In the genomic region with DNA sequence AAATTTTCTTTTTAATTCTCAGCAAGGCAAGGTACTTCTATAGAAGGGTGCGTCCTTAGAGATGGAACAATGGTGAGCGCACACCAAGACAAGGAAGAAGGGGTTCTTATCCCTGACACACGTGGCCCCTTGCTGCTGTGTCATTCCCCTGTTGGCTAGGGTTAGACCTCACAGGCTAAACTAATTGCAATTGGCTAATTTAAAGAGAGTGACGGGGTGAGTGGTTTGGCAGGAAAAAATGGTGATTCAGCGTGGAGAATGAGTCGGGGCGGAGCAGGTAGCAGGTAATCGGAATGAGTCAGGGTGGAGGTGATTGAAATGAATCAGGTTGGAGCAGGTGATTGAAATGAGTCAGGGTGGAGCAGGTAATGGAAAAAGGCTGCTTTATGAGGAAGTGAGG, we compare ENCODE assay signal across 12 cellular contexts. TPM values are rescaled to one million over a fixed set of nuclear protein-coding genes. Genes with fewer than 3 reads are reported as not detected.
DNase-seq lines count a peak whose midpoint lies in the region; ATAC-seq, FAIRE-seq and TF ChIP-seq lines count a peak whose summit lies in the region.
"Had no signal": no experiment of that assay in that cellular context is flagged by ENCODE, and none has a peak within 500 bp of the region (broad histone marks: within the 10 kb centered on the region; RNA-seq: fewer than 3 reads in every experiment).

No MANE protein-coding gene starts in this region.

- H3K4me1 ChIP-seq in left lung, result peaks cover 0 to 2% of the 10 kb centered on the region in 2 donors
- peaks cover 8 to 31% (median 12%) of the 10 kb centered on the region in 4 donors for H3K4me1 ChIP-seq in transverse colon
- H3K4me1 ChIP-seq: BE2C had no signal

- H3K9me3 ChIP-seq in left lung (no peaks in the 10 kb centered on the region), transverse colon (no peaks in the 10 kb centered on the region)
- H3K9me3 ChIP-seq: BE2C, thoracic aorta had no signal

- TF ChIP-seq CTCF in left lung (IDR thresholded peaks at IDR 0.05) (no peak), transverse colon (IDR thresholded peaks at IDR 0.05) (no peak)

- peak; percentile 49 for ATAC-seq in left lung
- ATAC-seq in HG02840 (IDR thresholded peaks at IDR 0.05; ENCODE audit: low FRiP score, unreplicated experiment), result no peak

- no peaks in the 10 kb centered on the region for H3K27me3 Mint-ChIP-seq in activated T-cell treated with anti-CD3 and anti-CD28 coated beads, Interleukin-2, amount 50 U/mL, for 24 hours

- no peaks in the 10 kb centered on the region for H3K9me3 Mint-ChIP-seq in activated T-cell treated with anti-CD3 and anti-CD28 coated beads, Interleukin-2, amount 50 U/mL, for 24 hours
- H3K9me3 Mint-ChIP-seq: activated T-helper 2 cell treated with anti-CD3 and anti-CD28 coated beads, Interferon-gamma antibody, Interleukin-2, Interleukin-4, amounts not matched to agents 10 μg/mL and 5 μg/mL and 100 μg/mL, durations not matched to agents 14 hours and 24 hours and 36 hours had no signal

- peak; percentile 21 for DNase-seq in activated naive CD4-positive, alpha-beta T cell treated with Interleukin-2 at 50 U/mL for 16 hours
- DNase-seq in activated naive CD4-positive, alpha-beta T cell (lab: John Stamatoyannopoulos, UW), result no peak
- DNase-seq in activated T-cell treated with anti-CD3 and anti-CD28 coated beads, Interleukin-2, amount 50 U/mL, for 24 hours, result no peak
- DNase-seq in left lung (no peak), transverse colon (peak; percentile 74), GM19239 (ENCODE audit: insufficient read length, low spot score) (no peak), NCI-H2227 (lab: John Stamatoyannopoulos, UW; ENCODE audit: unreplicated experiment) (no peak)
- DNase-seq: BE2C, NCI-H146 had no signal

- intact Hi-C loops in left lung (cut with DNase I) (no loop called here), transverse colon (cut with DNase I; ENCODE audit: low total_unique reads) (no loop called here)

- H3K27me3 ChIP-seq in left lung (no peaks in the 10 kb centered on the region), transverse colon (no peaks in the 10 kb centered on the region)
- H3K27me3 ChIP-seq: BE2C had no signal

- TF ChIP-seq EP300 in transverse colon (IDR thresholded peaks at IDR 0.05; ENCODE audit: low read depth), result no peak

- H3K4me3 Mint-ChIP-seq in activated T-cell treated with anti-CD3 and anti-CD28 coated beads, Interleukin-2, amount 50 U/mL, for 24 hours, result no peak overlapping the region

- FAIRE-seq in GM19239 (lab: Jason Lieb, UNC), result no peak

- no peak overlapping the region for H3K4me3 ChIP-seq in left lung
- H3K4me3 ChIP-seq in transverse colon, result no peak overlapping the region
- H3K4me3 ChIP-seq: thoracic aorta had no signal

- no peaks in the 10 kb centered on the region for H3K36me3 ChIP-seq in left lung
- H3K36me3 ChIP-seq in transverse colon, result no peaks in the 10 kb centered on the region
- H3K36me3 ChIP-seq: BE2C, thoracic aorta had no signal

- H3K27ac Mint-ChIP-seq in activated T-cell treated with anti-CD3 and anti-CD28 coated beads, Interleukin-2, amount 50 U/mL, for 24 hours, result peak overlapping the region; percentile 30
- H3K27ac Mint-ChIP-seq: activated T-helper 2 cell treated with anti-CD3 and anti-CD28 coated beads, Interferon-gamma antibody, Interleukin-2, Interleukin-4, amounts not matched to agents 10 μg/mL and 5 μg/mL and 100 μg/mL, durations not matched to agents 14 hours and 24 hours and 36 hours had no signal

- TF ChIP-seq POLR2A in transverse colon (IDR thresholded peaks at IDR 0.05), result peak; percentile 32

- H3K4me1 Mint-ChIP-seq in activated T-cell treated with anti-CD3 and anti-CD28 coated beads, Interleukin-2, amount 50 U/mL, for 24 hours (ENCODE audit: low read depth), result peaks cover 23% of the 10 kb centered on the region

- in situ Hi-C loops in transverse colon (cut with MboI; ENCODE audit: low pct_ligation_motif_present in 1 of 4, low pct_unique_long_range_greater_than_20kb in 1 of 4, low sequenced_read_pairs in 3 of 4), result no loop called here

- no peaks in the 10 kb centered on the region for H3K36me3 Mint-ChIP-seq in activated T-cell treated with anti-CD3 and anti-CD28 coated beads, Interleukin-2, amount 50 U/mL, for 24 hours (ENCODE audit: low read depth)

- peak overlapping the region; percentile 23 to 39 for H3K27ac ChIP-seq in left lung
- peak overlapping the region; percentile 75 to 85 (median 80) for H3K27ac ChIP-seq in transverse colon
- H3K27ac ChIP-seq: thoracic aorta had no signal

- WGBS in transverse colon (ENCODE audit: low coverage in 1 of 2), 2 donors, result 49 to 87% methylated on average over 3 to 8 of the region's 8 CpGs

RNA-seq across cellular contexts. Expression of gene HECTD1, which starts 36.3 kb away (rescaled TPM):
- 100 to 1,000 TPM; 160 to 165 TPM for total RNA-seq in left lung
- total RNA-seq in transverse colon, result 100 to 1,000 TPM; 111 to 237 (median 154) TPM

Comparison
In these comparisons a context has a peak if more than half of its experiments do, and no peak if none do; other contexts are left out.
1. DNase-seq: peak in activated naive CD4-positive, alpha-beta T cell treated with Interleukin-2 at 50 U/mL for 16 hours (single experiment) and transverse colon (single experiment); none in activated naive CD4-positive, alpha-beta T cell (0 of 4), activated T-cell treated with anti-CD3 and anti-CD28 coated beads, Interleukin-2, amount 50 U/mL, for 24 hours (single experiment), left lung (0 of 2), GM19239 (single experiment) and NCI-H2227 (single experiment).